ENCODE assay signal across 1 cellular context in genomic region chr3:66095295-66096001, GRCh38.
TF ChIP-seq lines count a peak whose summit lies in the region.

No MANE protein-coding gene starts in this region.

TF ChIP-seq in HEK293, 187 proteins besides CTCF, POLR2A, EP300 and RAD21 (continued from another document):
- TF ChIP-seq, protein P1, sequence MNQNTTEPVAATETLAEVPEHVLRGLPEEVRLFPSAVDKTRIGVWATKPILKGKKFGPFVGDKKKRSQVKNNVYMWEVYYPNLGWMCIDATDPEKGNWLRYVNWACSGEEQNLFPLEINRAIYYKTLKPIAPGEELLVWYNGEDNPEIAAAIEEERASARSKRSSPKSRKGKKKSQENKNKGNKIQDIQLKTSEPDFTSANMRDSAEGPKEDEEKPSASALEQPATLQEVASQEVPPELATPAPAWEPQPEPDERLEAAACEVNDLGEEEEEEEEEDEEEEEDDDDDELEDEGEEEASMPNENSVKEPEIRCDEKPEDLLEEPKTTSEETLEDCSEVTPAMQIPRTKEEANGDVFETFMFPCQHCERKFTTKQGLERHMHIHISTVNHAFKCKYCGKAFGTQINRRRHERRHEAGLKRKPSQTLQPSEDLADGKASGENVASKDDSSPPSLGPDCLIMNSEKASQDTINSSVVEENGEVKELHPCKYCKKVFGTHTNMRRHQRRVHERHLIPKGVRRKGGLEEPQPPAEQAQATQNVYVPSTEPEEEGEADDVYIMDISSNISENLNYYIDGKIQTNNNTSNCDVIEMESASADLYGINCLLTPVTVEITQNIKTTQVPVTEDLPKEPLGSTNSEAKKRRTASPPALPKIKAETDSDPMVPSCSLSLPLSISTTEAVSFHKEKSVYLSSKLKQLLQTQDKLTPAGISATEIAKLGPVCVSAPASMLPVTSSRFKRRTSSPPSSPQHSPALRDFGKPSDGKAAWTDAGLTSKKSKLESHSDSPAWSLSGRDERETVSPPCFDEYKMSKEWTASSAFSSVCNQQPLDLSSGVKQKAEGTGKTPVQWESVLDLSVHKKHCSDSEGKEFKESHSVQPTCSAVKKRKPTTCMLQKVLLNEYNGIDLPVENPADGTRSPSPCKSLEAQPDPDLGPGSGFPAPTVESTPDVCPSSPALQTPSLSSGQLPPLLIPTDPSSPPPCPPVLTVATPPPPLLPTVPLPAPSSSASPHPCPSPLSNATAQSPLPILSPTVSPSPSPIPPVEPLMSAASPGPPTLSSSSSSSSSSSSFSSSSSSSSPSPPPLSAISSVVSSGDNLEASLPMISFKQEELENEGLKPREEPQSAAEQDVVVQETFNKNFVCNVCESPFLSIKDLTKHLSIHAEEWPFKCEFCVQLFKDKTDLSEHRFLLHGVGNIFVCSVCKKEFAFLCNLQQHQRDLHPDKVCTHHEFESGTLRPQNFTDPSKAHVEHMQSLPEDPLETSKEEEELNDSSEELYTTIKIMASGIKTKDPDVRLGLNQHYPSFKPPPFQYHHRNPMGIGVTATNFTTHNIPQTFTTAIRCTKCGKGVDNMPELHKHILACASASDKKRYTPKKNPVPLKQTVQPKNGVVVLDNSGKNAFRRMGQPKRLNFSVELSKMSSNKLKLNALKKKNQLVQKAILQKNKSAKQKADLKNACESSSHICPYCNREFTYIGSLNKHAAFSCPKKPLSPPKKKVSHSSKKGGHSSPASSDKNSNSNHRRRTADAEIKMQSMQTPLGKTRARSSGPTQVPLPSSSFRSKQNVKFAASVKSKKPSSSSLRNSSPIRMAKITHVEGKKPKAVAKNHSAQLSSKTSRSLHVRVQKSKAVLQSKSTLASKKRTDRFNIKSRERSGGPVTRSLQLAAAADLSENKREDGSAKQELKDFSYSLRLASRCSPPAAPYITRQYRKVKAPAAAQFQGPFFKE (tag by site-specific recombination; IDR thresholded peaks at IDR 0.05; ENCODE audit: borderline replicate concordance) = no peak
- TF ChIP-seq ZNF121 (tag by site-specific recombination; IDR thresholded peaks at IDR 0.05) = no peak
- TF ChIP-seq, protein P2, sequence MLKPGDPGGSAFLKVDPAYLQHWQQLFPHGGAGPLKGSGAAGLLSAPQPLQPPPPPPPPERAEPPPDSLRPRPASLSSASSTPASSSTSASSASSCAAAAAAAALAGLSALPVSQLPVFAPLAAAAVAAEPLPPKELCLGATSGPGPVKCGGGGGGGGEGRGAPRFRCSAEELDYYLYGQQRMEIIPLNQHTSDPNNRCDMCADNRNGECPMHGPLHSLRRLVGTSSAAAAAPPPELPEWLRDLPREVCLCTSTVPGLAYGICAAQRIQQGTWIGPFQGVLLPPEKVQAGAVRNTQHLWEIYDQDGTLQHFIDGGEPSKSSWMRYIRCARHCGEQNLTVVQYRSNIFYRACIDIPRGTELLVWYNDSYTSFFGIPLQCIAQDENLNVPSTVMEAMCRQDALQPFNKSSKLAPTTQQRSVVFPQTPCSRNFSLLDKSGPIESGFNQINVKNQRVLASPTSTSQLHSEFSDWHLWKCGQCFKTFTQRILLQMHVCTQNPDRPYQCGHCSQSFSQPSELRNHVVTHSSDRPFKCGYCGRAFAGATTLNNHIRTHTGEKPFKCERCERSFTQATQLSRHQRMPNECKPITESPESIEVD (tag by site-specific recombination; IDR thresholded peaks at IDR 0.05) = no peak
- no peak for TF ChIP-seq ZNF707 (tag by site-specific recombination; IDR thresholded peaks at IDR 0.05)
- TF ChIP-seq TRIM28 (IDR thresholded peaks at IDR 0.05; ENCODE audit: borderline replicate concordance, low read length) = peak; percentile 89
- TF ChIP-seq ZNF292 (tag by site-specific recombination; IDR thresholded peaks at IDR 0.05; ENCODE audit: borderline replicate concordance, low read depth) = no peak
